ENCODE assay signal across 8 cellular contexts in genomic region chr13:29850213-29850898, GRCh38. TPM values are rescaled to one million over a fixed set of nuclear protein-coding genes. Genes with fewer than 3 reads are reported as not detected.
DNase-seq lines count a peak whose midpoint lies in the region; ATAC-seq and TF ChIP-seq lines count a peak whose summit lies in the region.

UBL3 (minus strand) TSS chr13:29850617; CDS start chr13:29849538, 1,079 bp downstream.

- H4K20me1 ChIP-seq in fibroblast of lung (ENCODE audit: control insufficient read depth, extremely low read depth, insufficient read depth, low read length): no peaks in the 10 kb centered on the region

- peak within 1 kb of the TSS; percentile 95 for H3K4me2 ChIP-seq in fibroblast of lung (ENCODE audit: extremely low read depth, insufficient read depth, low read length)

- H3K9me3 Mint-ChIP-seq in naive B cell: no peaks in the 10 kb centered on the region
- no peaks in the 10 kb centered on the region for H3K9me3 Mint-ChIP-seq in stimulated activated effector memory CD8-positive, alpha-beta T cell treated with anti-CD3 and anti-CD28 coated beads, Interleukin-12 subunit alpha, Interleukin-12 subunit beta, amount 100 ng/mL, for 72 hours

- H3K9me3 ChIP-seq in fibroblast of lung (ENCODE audit: control insufficient read depth, insufficient read depth, low read depth, low read length): no peaks in the 10 kb centered on the region

- peak within 1 kb of the TSS; percentile 74 for H2AFZ ChIP-seq in fibroblast of lung (ENCODE audit: low read length)

- H3K27ac ChIP-seq in fibroblast of lung (ENCODE audit: insufficient read depth, low read length): peak within 1 kb of the TSS; percentile 93

- H3K27ac Mint-ChIP-seq in naive B cell: peak within 1 kb of the TSS; percentile 98 to 100 (median 99)
- peak within 1 kb of the TSS; percentile 91 for H3K27ac Mint-ChIP-seq in stimulated activated effector memory CD8-positive, alpha-beta T cell treated with anti-CD3 and anti-CD28 coated beads, Interleukin-12 subunit alpha, Interleukin-12 subunit beta, amount 100 ng/mL, for 72 hours

- H3K4me1 ChIP-seq in fibroblast of lung (ENCODE audit: control insufficient read depth, extremely low read depth, insufficient read depth, low read length): peaks cover 5% of the 10 kb centered on the region

- H3K36me3 ChIP-seq in fibroblast of lung (ENCODE audit: control insufficient read depth, insufficient read depth, low read length): no peaks in the 10 kb centered on the region

- DNase-seq in EH (ENCODE audit: low read depth) (peak; percentile 97), GOT3 (lab: John Stamatoyannopoulos, UW) (peak; percentile 70), LNCaP clone FGC (ENCODE audit: low read depth) (peak; percentile 84), RPMI8226 (peak; percentile 90), fibroblast of lung (ENCODE audit: low read depth in 2 of 2) (peak; percentile 95 to 96), naive B cell (peak; percentile 93)
- DNase-seq in activated T-helper 1 cell treated with anti-CD3 and anti-CD28 coated beads, Interleukin-2, amount 50 U/mL, for 16 hours (ENCODE audit: low read depth in 1 of 2, low spot score in 1 of 2): peak; percentile 90 to 91
- DNase-seq in stimulated activated effector memory CD8-positive, alpha-beta T cell treated with anti-CD3 and anti-CD28 coated beads, Interleukin-12 subunit alpha, Interleukin-12 subunit beta, amount 100 ng/mL, for 72 hours (ENCODE audit: low spot score in 2 of 2): peak; percentile 82 to 95

- H3K36me3 Mint-ChIP-seq in naive B cell: peaks cover 0 to 8% of the 10 kb centered on the region in 2 donors
- peaks cover 18% of the 10 kb centered on the region for H3K36me3 Mint-ChIP-seq in stimulated activated effector memory CD8-positive, alpha-beta T cell treated with anti-CD3 and anti-CD28 coated beads, Interleukin-12 subunit alpha, Interleukin-12 subunit beta, amount 100 ng/mL, for 72 hours

- H3K27me3 ChIP-seq in fibroblast of lung (ENCODE audit: control insufficient read depth, insufficient read depth, low read length): no peaks in the 10 kb centered on the region

- TF ChIP-seq CTCF in LNCaP clone FGC (IDR thresholded peaks at IDR 0.05; ENCODE audit: control insufficient read depth, extremely low read depth, insufficient read depth) (no peak), fibroblast of lung (conservative IDR thresholded peaks at IDR 0.05 in 1 of 2, IDR thresholded peaks at IDR 0.05 in 1 of 2; ENCODE audit: low read depth in 1 of 2, low read length in 2 of 2) (no peak)

- peaks cover 26 to 35% (median 27%) of the 10 kb centered on the region in 3 donors for H3K4me1 Mint-ChIP-seq in naive B cell
- H3K4me1 Mint-ChIP-seq in stimulated activated effector memory CD8-positive, alpha-beta T cell treated with anti-CD3 and anti-CD28 coated beads, Interleukin-12 subunit alpha, Interleukin-12 subunit beta, amount 100 ng/mL, for 72 hours: peaks cover 20% of the 10 kb centered on the region

- peak within 1 kb of the TSS; percentile 94 for H3K9ac ChIP-seq in fibroblast of lung (ENCODE audit: insufficient read depth, low read length)

- H3K4me3 ChIP-seq in LNCaP clone FGC (ENCODE audit: low read depth, low read length) (peak within 1 kb of the TSS; percentile 83), fibroblast of lung (replicated peaks in 1 of 4; ENCODE audit: control extremely low read depth in 1 of 4, insufficient read depth in 1 of 4, low read depth in 3 of 4, low read length in 4 of 4) (peak within 1 kb of the TSS; percentile 86 to 97 (median 90))

- H3K79me2 ChIP-seq in fibroblast of lung (ENCODE audit: control insufficient read depth, insufficient read depth, low read length): peaks cover 39% of the 10 kb centered on the region

- peak within 1 kb of the TSS; percentile 93 to 100 (median 98) for H3K4me3 Mint-ChIP-seq in naive B cell
- peak within 1 kb of the TSS; percentile 89 for H3K4me3 Mint-ChIP-seq in stimulated activated effector memory CD8-positive, alpha-beta T cell treated with anti-CD3 and anti-CD28 coated beads, Interleukin-12 subunit alpha, Interleukin-12 subunit beta, amount 100 ng/mL, for 72 hours

- peak; percentile 90 to 91 for ATAC-seq in naive B cell (ENCODE audit: low read depth in 2 of 2)
- ATAC-seq in stimulated activated effector memory CD8-positive, alpha-beta T cell treated with anti-CD3 and anti-CD28 coated beads, Interleukin-12 subunit alpha, Interleukin-12 subunit beta, amount 100 ng/mL, for 72 hours: peak; percentile 95

- peaks cover 0 to 6% (median 0%) of the 10 kb centered on the region in 3 donors for H3K27me3 Mint-ChIP-seq in naive B cell

RNA-seq across cellular contexts. Expression of gene UBL3, which starts in this region (rescaled TPM):
- total RNA-seq in fibroblast of lung: 10.0 and 10.7 TPM in 2 replicates
- polyA plus RNA-seq in fibroblast of lung: 15.0 and 18.3 TPM in 2 replicates
- 11.7 and 13.0 TPM in 2 replicates for polyA plus RNA-seq in fibroblast of lung (2012)
- polyA minus RNA-seq in fibroblast of lung (ENCODE audit: low replicate concordance): 1.4 and 3.0 TPM in 2 replicates
- polyA plus RNA-seq in naive B cell (ENCODE audit: low read depth in 6 of 6): 10 to 100 TPM; 23.1 to 33.3 (median 30.5) TPM

Comparison
In these comparisons a context has a peak if more than half of its experiments do, and no peak if none do; other contexts are left out.
1. Peak in every context shown above with its lines: DNase-seq, ATAC-seq, H3K4me3 ChIP-seq and H3K27ac ChIP-seq.